In the genomic region with DNA sequence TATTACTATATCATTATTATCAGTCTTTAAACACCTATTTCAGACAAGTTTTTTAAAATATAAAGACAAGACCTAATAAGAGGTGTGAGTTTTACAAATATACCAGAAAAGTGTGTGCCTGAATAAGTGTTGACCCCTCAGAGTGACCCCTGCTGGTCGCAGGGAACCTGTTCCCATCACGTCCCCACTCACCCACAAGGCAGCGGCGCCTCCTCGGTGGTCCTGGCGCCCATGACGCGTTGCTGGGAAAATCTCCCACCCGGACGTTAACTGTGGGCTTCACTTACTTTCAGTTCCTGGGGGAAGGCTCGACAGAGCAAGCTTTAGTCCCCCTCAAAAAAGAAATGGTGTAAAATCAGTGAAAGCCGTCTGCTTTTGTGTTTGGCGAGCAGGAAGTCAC, we compare ENCODE assay signal across 12 cellular contexts.
"Had no signal": no experiment of that assay in that cellular context is flagged by ENCODE, and none has a peak within 500 bp of the region (broad histone marks: within the 10 kb centered on the region; RNA-seq: fewer than 3 reads in every experiment).

No MANE protein-coding gene starts in this region.

- H3K9me3 ChIP-seq: body of pancreas had no signal

- DNase-seq: activated CD4-positive, alpha-beta T cell treated with anti-CD3 and anti-CD28 coated beads, Interleukin-2, amount 50 U/mL, for 4 hours; activated T-cell treated with anti-CD3 and anti-CD28 coated beads, Interleukin-2, amount 50 U/mL, for 1 hour; amniotic stem cell; body of pancreas; hypothalamus; left colon; mammary epithelial cell; naive thymus-derived CD4-positive, alpha-beta T cell; nucleus accumbens; stimulated activated CD4-positive, alpha-beta T cell treated with anti-CD3 and anti-CD28 coated beads, Interleukin-2, amount 100 ng/mL, for 24 hours; stimulated activated naive CD4-positive, alpha-beta T cell; substantia nigra had no signal

- H3K27me3 ChIP-seq: body of pancreas had no signal

- H3K27ac ChIP-seq: body of pancreas had no signal

- H3K4me3 ChIP-seq: body of pancreas had no signal
